21 cellular contexts compared by ENCODE assay signal in genomic region chr2:20343128-20343527, GRCh38. TPM values are rescaled to one million over a fixed set of nuclear protein-coding genes. Genes with fewer than 3 reads are reported as not detected.
DNase-seq lines count a peak whose midpoint lies in the region; ATAC-seq and TF ChIP-seq lines count a peak whose summit lies in the region.
"Had no signal": no experiment of that assay in that cellular context is flagged by ENCODE, and none has a peak within 500 bp of the region (broad histone marks: within the 10 kb centered on the region; RNA-seq: fewer than 3 reads in every experiment).

No MANE protein-coding gene starts in this region.

- H3K9me3 ChIP-seq in RWPE2 (ENCODE audit: severe bottlenecking): no peaks in the 10 kb centered on the region
- H3K9me3 ChIP-seq in right cardiac atrium (ENCODE audit: control insufficient read depth, low read length): no peaks in the 10 kb centered on the region
- no peaks in the 10 kb centered on the region for H3K9me3 ChIP-seq in uterus
- H3K9me3 ChIP-seq: body of pancreas, left ventricle myocardium inferior had no signal

- ATAC-seq in RWPE2 (ENCODE audit: low read depth): peak; percentile 70; the same call in 2 of the 3 replicates
- ATAC-seq in right cardiac atrium: no peak
- ATAC-seq: body of pancreas had no signal

- DNase-seq in DMS53 (lab: John Stamatoyannopoulos, UW) (peak; percentile 16), DMS53 treated with DMSO at 0.1 percent for 48 hours (lab: John Stamatoyannopoulos, UW; ENCODE audit: unreplicated experiment) (no peak), Daoy (ENCODE audit: low read depth) (peak; percentile 49), RWPE2 (ENCODE audit: low spot score) (no peak), islet precursor cell (peak; percentile 70), COR-L47 (lab: John Stamatoyannopoulos, UW) (no peak), right cardiac atrium (no peak), uterus (no peak)
- DNase-seq: activated effector memory CD4-positive, alpha-beta T cell treated with anti-CD3 and anti-CD28 coated beads, Interleukin-2, amount 50 U/mL, for 16 hours; body of pancreas; GF-D8; HFFc6; Karpas-422; left ventricle myocardium inferior; NCI-H187 treated with DMSO at 0.1 percent for 48 hours; NCI-H524 treated with DMSO at 0.1 percent for 48 hours; RPMI8226; T-helper 1 cell had no signal

- intact Hi-C loops in right cardiac atrium (cut with DNase I): no loop called here
- intact Hi-C loops in uterus (cut with DNase I; ENCODE audit: low total_unique reads): no loop called here

- H3K27ac ChIP-seq in RWPE2 (ENCODE audit: poor library complexity, severe bottlenecking): no peak overlapping the region
- no peak overlapping the region for H3K27ac ChIP-seq in right cardiac atrium (ENCODE audit: low read length)
- no peak overlapping the region for H3K27ac ChIP-seq in uterus
- H3K27ac ChIP-seq: 22Rv1, body of pancreas, C4-2B, HL-60, left ventricle myocardium inferior had no signal

- TF ChIP-seq POLR2A in uterus (IDR thresholded peaks at IDR 0.05): no peak

- WGBS in right cardiac atrium: 87% methylated on average over 2 of the region's 2 CpGs

- peaks cover 24% of the 10 kb centered on the region for H3K4me1 ChIP-seq in RWPE2 (ENCODE audit: insufficient read depth, poor library complexity, severe bottlenecking)
- H3K4me1 ChIP-seq in right cardiac atrium (ENCODE audit: control insufficient read depth, insufficient read depth, low read length): peaks cover 7% of the 10 kb centered on the region
- no peaks in the 10 kb centered on the region for H3K4me1 ChIP-seq in uterus

- H3K36me3 ChIP-seq in RWPE2 (ENCODE audit: low read depth) (peaks cover 34% of the 10 kb centered on the region), uterus (no peaks in the 10 kb centered on the region)
- H3K36me3 ChIP-seq: left ventricle myocardium inferior had no signal

- H3K27me3 ChIP-seq in RWPE2 (ENCODE audit: insufficient read depth, poor library complexity, severe bottlenecking) (no peaks in the 10 kb centered on the region), right cardiac atrium (ENCODE audit: control insufficient read depth, insufficient read depth) (no peaks in the 10 kb centered on the region), uterus (no peaks in the 10 kb centered on the region)
- H3K27me3 ChIP-seq: body of pancreas had no signal

- no peak overlapping the region for H3K4me3 ChIP-seq in RWPE2 (ENCODE audit: severe bottlenecking)
- H3K4me3 ChIP-seq in right cardiac atrium (ENCODE audit: low read length): no peak overlapping the region
- no peak overlapping the region for H3K4me3 ChIP-seq in uterus
- H3K4me3 ChIP-seq: body of pancreas, left ventricle myocardium inferior had no signal

- TF ChIP-seq CTCF in RWPE2 (IDR thresholded peaks at IDR 0.05; ENCODE audit: poor library complexity, severe bottlenecking) (no peak), uterus (IDR thresholded peaks at IDR 0.05) (no peak)

RNA-seq across cellular contexts. Expression of gene PUM2, which starts 7.5 kb away (rescaled TPM):
- total RNA-seq in Daoy (2014; rRNA removed; shearing (Covaris generic)): 25.7 and 50.5 TPM in 2 replicates
- total RNA-seq in right cardiac atrium (10 to 100 TPM; 77.2 to 84.5 (median 81.3) TPM), uterus (100 to 1,000 TPM in 2 of 4 donors, 10 to 100 TPM in 2; 51.0 to 138 (median 103) TPM)
- 27.5 TPM for polyA plus RNA-seq in right cardiac atrium

Comparison
In these comparisons a context has a peak if more than half of its experiments do, and no peak if none do; other contexts are left out.
1. DNase-seq: peak in DMS53 (single experiment), Daoy (single experiment) and islet precursor cell (single experiment); none in DMS53 treated with DMSO at 0.1 percent for 48 hours (single experiment), RWPE2 (single experiment), COR-L47 (single experiment), right cardiac atrium (0 of 3) and uterus (0 of 2).